Comparison of ENCODE assay signal across 23 cellular contexts in genomic region chr2:227493524-227493923, GRCh38.
"Had no signal": no experiment of that assay in that cellular context is flagged by ENCODE, and none has a peak within 500 bp of the region (broad histone marks: within the 10 kb centered on the region; RNA-seq: fewer than 3 reads in every experiment).

No MANE protein-coding gene starts in this region.

- H3K9me3 ChIP-seq: adrenal gland, ascending aorta, mucosa of descending colon, testis, vagina had no signal

- H3K9me3 Mint-ChIP-seq: activated T-helper 17 cell treated with anti-CD3 and anti-CD28 coated beads, Interleukin-2, amount 50 U/mL, for 72 hours; neural crest cell; stimulated activated naive B cell treated with anti-CD40 and anti-IgM and Interleukin-4, amounts not matched to agents 10 μg/mL and 1 μg/mL and 100 μg/mL, for 72 hours had no signal

- H3K27ac Mint-ChIP-seq: activated naive CD8-positive, alpha-beta T cell; activated T-helper 17 cell treated with anti-CD3 and anti-CD28 coated beads, Interleukin-2, amount 50 U/mL, for 72 hours; stimulated activated naive B cell treated with anti-CD40 and anti-IgM and Interleukin-4, amounts not matched to agents 10 μg/mL and 1 μg/mL and 100 μg/mL, for 72 hours had no signal

- H3K27me3 ChIP-seq: adrenal gland, ascending aorta, brain microvascular endothelial cell, testis, vagina had no signal

- ATAC-seq: activated T-helper 17 cell treated with anti-CD3 and anti-CD28 coated beads, Interleukin-2, amount 50 U/mL, for 72 hours; esophagus mucosa; mucosa of descending colon; stimulated activated naive B cell treated with anti-CD40 and anti-IgM and Interleukin-4, amounts not matched to agents 10 μg/mL and 1 μg/mL and 100 μg/mL, for 72 hours had no signal

- H3K4me3 Mint-ChIP-seq: activated naive CD8-positive, alpha-beta T cell; activated T-helper 17 cell treated with anti-CD3 and anti-CD28 coated beads, Interleukin-2, amount 50 U/mL, for 72 hours; neural crest cell; stimulated activated naive B cell treated with anti-CD40 and anti-IgM and Interleukin-4, amounts not matched to agents 10 μg/mL and 1 μg/mL and 100 μg/mL, for 72 hours had no signal

- H3K4me1 ChIP-seq: ascending aorta, testis had no signal

- DNase-seq: activated T-cell treated with anti-CD3 and anti-CD28 coated beads, Interleukin-2, amount 50 U/mL, for 1 hour; adrenal gland; brain microvascular endothelial cell; caudate nucleus; dermis blood vessel endothelial cell; effector CD8-positive, alpha-beta T cell; foreskin melanocyte; hypothalamus; mesenchymal stem cell; mucosa of descending colon; retina; stimulated activated CD4-positive, alpha-beta T cell treated with anti-CD3 and anti-CD28 coated beads, Interleukin-2, amount 100 ng/mL, for 48 hours; stimulated activated CD8-positive, alpha-beta memory T cell treated with anti-CD3 and anti-CD28 coated beads, Interleukin-4, amount 100 ng/mL, for 48 hours; stimulated activated naive B cell treated with anti-CD40 and anti-IgM and Interleukin-4, amounts not matched to agents 10 μg/mL and 1 μg/mL and 100 μg/mL, for 72 hours; T-helper 9 cell; testis; trophoblast cell had no signal

- H3K27ac ChIP-seq: adrenal gland, ascending aorta, brain microvascular endothelial cell, testis, vagina had no signal

- H3K27me3 Mint-ChIP-seq: activated naive CD8-positive, alpha-beta T cell; activated T-helper 17 cell treated with anti-CD3 and anti-CD28 coated beads, Interleukin-2, amount 50 U/mL, for 72 hours; stimulated activated naive B cell treated with anti-CD40 and anti-IgM and Interleukin-4, amounts not matched to agents 10 μg/mL and 1 μg/mL and 100 μg/mL, for 72 hours had no signal

- H3K36me3 ChIP-seq: adrenal gland, ascending aorta, brain microvascular endothelial cell had no signal

- H3K4me3 ChIP-seq: adrenal gland, ascending aorta, mucosa of descending colon, testis, vagina had no signal
